In the genomic region with DNA sequence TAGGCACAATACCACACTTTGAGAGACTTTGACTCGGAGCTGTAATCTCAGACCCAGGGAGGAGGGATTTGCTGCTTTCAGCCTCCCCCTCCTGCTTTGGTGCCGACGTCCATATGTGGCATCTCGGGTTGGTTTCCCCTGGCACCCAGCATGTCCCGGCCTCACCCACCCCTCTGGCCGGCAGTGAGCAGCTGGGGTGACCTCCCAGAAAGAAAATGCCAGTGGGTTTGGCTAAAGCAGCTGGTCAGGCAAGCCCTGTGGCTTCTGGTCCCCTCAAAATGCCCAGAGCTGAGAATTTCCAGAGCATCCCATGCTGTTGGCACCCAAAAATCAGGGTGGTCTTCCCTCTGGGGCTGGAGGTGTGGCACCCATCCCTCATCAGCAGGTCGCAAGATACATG, we compare ENCODE assay signal across 24 cellular contexts.
"Had no signal": no experiment of that assay in that cellular context is flagged by ENCODE, and none has a peak within 500 bp of the region (broad histone marks: within the 10 kb centered on the region; RNA-seq: fewer than 3 reads in every experiment).

No MANE protein-coding gene starts in this region.

- H3K27me3 ChIP-seq: breast epithelium, esophagus squamous epithelium, right lobe of liver, suprapubic skin, tibial artery, upper lobe of right lung had no signal

- ATAC-seq: naive thymus-derived CD8-positive, alpha-beta T cell; right lobe of liver; stimulated activated memory B cell treated with anti-CD40 and anti-IgM and Interleukin-4, amounts not matched to agents 10 μg/mL and 1 μg/mL and 100 μg/mL, for 72 hours; stimulated activated naive CD8-positive, alpha-beta T cell treated with anti-CD3 and anti-CD28 coated beads, Interleukin-15, amount 100 ng/mL, for 72 hours; upper lobe of right lung had no signal

- H3K36me3 ChIP-seq: breast epithelium, esophagus squamous epithelium, right lobe of liver, suprapubic skin, upper lobe of right lung had no signal

- H3K27ac ChIP-seq: breast epithelium, esophagus squamous epithelium, right lobe of liver, suprapubic skin, tibial artery, upper lobe of right lung had no signal

- H3K9me3 ChIP-seq: breast epithelium, esophagus squamous epithelium, right lobe of liver, suprapubic skin, tibial artery, upper lobe of right lung had no signal

- H3K4me3 ChIP-seq: breast epithelium, esophagus squamous epithelium, right lobe of liver, suprapubic skin, tibial artery, upper lobe of right lung had no signal

- DNase-seq: activated CD4-positive, alpha-beta memory T cell treated with anti-CD3 and anti-CD28 coated beads for 36 hours; activated CD4-positive, alpha-beta T cell treated with anti-CD3 and anti-CD28 coated beads, Interleukin-2, amount 10 ng/mL, durations not matched to agents 24 days and 14 days; activated CD4-positive, CD25-positive, alpha-beta regulatory T cell treated with anti-CD3 and anti-CD28 coated beads, Interleukin-2, amount 50 U/mL, for 72 hours; activated CD8-positive, alpha-beta memory T cell treated with anti-CD3 and anti-CD28 coated beads, Interleukin-2, amount 50 U/mL, for 4 hours; activated effector memory CD4-positive, alpha-beta T cell treated with anti-CD3 and anti-CD28 coated beads, Interleukin-2, amount 50 U/mL, for 16 hours; activated naive CD4-positive, alpha-beta T cell treated with anti-CD3 and anti-CD28 coated beads for 36 hours; activated naive CD8-positive, alpha-beta T cell treated with anti-CD3 and anti-CD28 coated beads, Interleukin-2, amount 10 ng/mL, durations not matched to agents 7 days and 5 days; activated T-cell treated with anti-CD3 and anti-CD28 coated beads, Interleukin-2, amount 50 U/mL, for 1 hour; central memory CD4-positive, alpha-beta T cell; effector CD4-positive, alpha-beta T cell; esophagus squamous epithelium; foreskin melanocyte; naive thymus-derived CD8-positive, alpha-beta T cell; right lobe of liver; small intestine; stimulated activated CD4-positive, alpha-beta T cell treated with anti-CD3 and anti-CD28 coated beads, Interleukin-4, amount 100 ng/mL, for 4 hours; stimulated activated CD8-positive, alpha-beta memory T cell treated with anti-CD3 and anti-CD28 coated beads, Interleukin-4, amount 100 ng/mL, for 48 hours; stimulated activated naive CD8-positive, alpha-beta T cell treated with anti-CD3 and anti-CD28 coated beads, Interleukin-15, amount 100 ng/mL, for 72 hours; T-helper 2 cell; tibial artery; upper lobe of right lung had no signal
